ENCODE assay signal across 31 cellular contexts in the genomic region with DNA sequence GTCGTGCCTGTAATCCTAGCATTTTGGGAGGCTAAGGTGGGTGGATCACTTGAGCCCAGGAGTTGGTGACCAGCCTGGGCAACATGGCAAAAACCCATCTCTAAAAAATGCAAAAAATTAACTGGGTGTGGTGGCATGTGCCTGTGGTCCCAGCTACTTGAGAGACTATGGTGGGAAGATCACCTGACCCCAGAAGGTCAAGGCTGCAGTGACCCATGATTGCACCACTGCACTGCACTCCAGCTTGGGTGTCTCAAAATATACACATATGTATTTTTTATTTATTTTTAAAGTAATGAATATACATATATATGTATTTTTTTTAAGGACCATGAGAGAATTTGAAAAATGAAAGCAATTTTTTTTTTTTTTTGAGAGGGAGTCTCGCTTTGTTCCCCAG. TPM values are rescaled to one million over a fixed set of nuclear protein-coding genes. Genes with fewer than 3 reads are reported as not detected.
"Had no signal": no experiment of that assay in that cellular context is flagged by ENCODE, and none has a peak within 500 bp of the region (broad histone marks: within the 10 kb centered on the region; RNA-seq: fewer than 3 reads in every experiment).

No MANE protein-coding gene starts in this region.

- H3K27me3 ChIP-seq: stomach, suprapubic skin, testis, thyroid gland, tibial artery, tibial nerve, transverse colon, upper lobe of left lung, upper lobe of right lung, uterus, vagina had no signal

- H3K9me3 ChIP-seq: stomach, suprapubic skin, testis, thoracic aorta, thyroid gland, tibial artery, tibial nerve, transverse colon, upper lobe of left lung, upper lobe of right lung, uterus, vagina had no signal

- ATAC-seq: stimulated activated effector memory CD8-positive, alpha-beta T cell treated with anti-CD3 and anti-CD28 coated beads, Interleukin-12 subunit alpha, Interleukin-12 subunit beta, amount 100 ng/mL, for 72 hours; stimulated activated memory B cell treated with anti-CD40 and anti-IgM and Interleukin-4, amounts not matched to agents 10 μg/mL and 1 μg/mL and 100 μg/mL, for 72 hours; stimulated activated naive B cell treated with anti-CD40 and anti-IgM and Interleukin-4, amounts not matched to agents 10 μg/mL and 1 μg/mL and 100 μg/mL, for 72 hours; stimulated activated naive CD8-positive, alpha-beta T cell treated with anti-CD3 and anti-CD28 coated beads, Interleukin-15, amount 100 ng/mL, for 72 hours; stimulated activated naive CD8-positive, alpha-beta T cell treated with anti-CD3 and anti-CD28 coated beads, Interleukin-15, Interleukin-2, amounts not matched to agents 100 U/mL and 50 U/mL, for 24 hours; upper lobe of right lung had no signal

- FAIRE-seq: urothelium cell line had no signal

- H3K4me3 ChIP-seq: stomach, suprapubic skin, testis, thoracic aorta, thyroid gland, tibial artery, tibial nerve, transverse colon, upper lobe of left lung, upper lobe of right lung, uterus, vagina had no signal

- H3K27ac ChIP-seq: stomach, suprapubic skin, testis, thoracic aorta, thyroid gland, tibial artery, tibial nerve, transverse colon, upper lobe of left lung, upper lobe of right lung, uterus, vagina had no signal

- H3K4me1 ChIP-seq: thyroid gland, upper lobe of right lung had no signal

- DNase-seq: stimulated activated CD4-positive, alpha-beta T cell treated with anti-CD3 and anti-CD28 coated beads, Interleukin-2, amount 100 ng/mL, for 48 hours; stimulated activated CD4-positive, alpha-beta T cell treated with anti-CD3 and anti-CD28 coated beads, Interleukin-4, amount 100 ng/mL, for 1 hour; stimulated activated CD4-positive, alpha-beta T cell treated with anti-CD3 and anti-CD28 coated beads, Interleukin-4, amount 100 ng/mL, for 24 hours; stimulated activated CD4-positive, alpha-beta T cell treated with anti-CD3 and anti-CD28 coated beads, Interleukin-4, amount 100 ng/mL, for 4 hours; stimulated activated CD8-positive, alpha-beta memory T cell treated with anti-CD3 and anti-CD28 coated beads, Interleukin-4, amount 100 ng/mL, for 48 hours; stimulated activated naive B cell treated with anti-CD40 and anti-IgM and Interleukin-4, amounts not matched to agents 10 μg/mL and 1 μg/mL and 100 μg/mL, for 72 hours; stimulated activated naive CD4-positive, alpha-beta T cell; stimulated activated naive CD4-positive, alpha-beta T cell treated with Interleukin-2 at 50 U/mL for 16 hours; stimulated activated naive CD8-positive, alpha-beta T cell treated with anti-CD3 and anti-CD28 coated beads, Interleukin-15, amount 100 ng/mL, for 72 hours; stimulated activated naive CD8-positive, alpha-beta T cell treated with anti-CD3 and anti-CD28 coated beads, Interleukin-15, Interleukin-2, amounts not matched to agents 100 U/mL and 50 U/mL, for 24 hours; stomach; substantia nigra; testis; thyroid gland; tibial artery; transverse colon; trophoblast cell; upper lobe of left lung; upper lobe of right lung; uterus had no signal

- H3K36me3 ChIP-seq: stomach, suprapubic skin, thoracic aorta, thyroid gland, tibial artery, tibial nerve, transverse colon, upper lobe of left lung, upper lobe of right lung, uterus, vagina had no signal

RNA-seq across cellular contexts. Expression of gene CRYBA1, which starts 52.4 kb away (rescaled TPM):
- total RNA-seq: stomach, subcutaneous adipose tissue, suprapubic skin, temporal lobe, testis, thoracic aorta, thyroid gland, tibial nerve, transverse colon, upper lobe of left lung, upper lobe of right lung, ureter, urinary bladder, uterus, vagina had no signal
- polyA plus RNA-seq: stomach, urinary bladder had no signal
